ENCODE assay signal across 24 cellular contexts in the genomic region with DNA sequence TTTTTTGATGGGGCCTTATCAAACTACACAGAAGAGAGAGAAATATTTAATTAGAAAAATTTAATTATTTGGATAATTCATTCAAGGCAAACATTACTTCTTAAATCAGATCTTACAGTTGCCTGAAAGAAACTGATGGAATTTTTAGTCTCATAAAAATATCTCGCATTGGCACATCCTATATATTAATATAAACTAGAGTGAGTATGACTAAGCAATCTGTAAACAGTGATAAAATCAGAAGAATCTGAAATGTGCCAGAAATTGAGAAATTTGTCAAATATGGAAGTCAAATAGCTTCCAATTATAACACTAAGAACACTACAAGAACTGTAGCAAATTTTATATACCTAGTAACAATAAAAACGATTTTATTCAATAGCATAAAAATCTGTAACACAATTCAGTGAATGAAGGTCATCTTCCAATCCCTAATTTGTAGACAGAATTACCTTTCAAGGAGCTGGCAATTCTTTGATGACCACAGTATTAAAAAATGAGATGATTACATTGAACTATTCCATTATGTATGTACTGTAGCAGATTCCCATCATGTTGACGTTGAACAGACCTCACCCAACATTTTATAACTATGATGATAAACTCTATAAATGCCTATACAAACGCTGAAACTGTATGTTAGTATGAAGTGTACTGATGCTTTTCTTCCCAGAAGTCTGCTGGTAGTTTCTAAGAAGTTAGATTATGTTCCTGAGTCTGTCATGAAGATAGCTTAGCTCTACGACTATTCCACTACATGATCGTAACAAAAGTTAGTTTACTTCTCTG.
"Had no signal": no experiment of that assay in that cellular context is flagged by ENCODE, and none has a peak within 500 bp of the region (broad histone marks: within the 10 kb centered on the region; RNA-seq: fewer than 3 reads in every experiment).

No MANE protein-coding gene starts in this region.

- H3K9ac ChIP-seq: KMS-11 had no signal

- H3K36me3 ChIP-seq: SJCRH30 had no signal

- ATAC-seq: HepG2, Panc1, Right ventricle myocardium inferior, T-cell had no signal

- H3K27ac ChIP-seq: KMS-11, RWPE1, SJCRH30 had no signal

- H3K27me3 ChIP-seq: SJCRH30 had no signal

- FAIRE-seq: HepG2 had no signal

- H3K4me1 ChIP-seq: SJCRH30 had no signal

- H3K4me3 ChIP-seq: SJCRH30 had no signal

- H3K4me2 ChIP-seq: KMS-11 had no signal

- DNase-seq: IMR-90, Kasumi-1, NCI-H1092, NCI-H1105 treated with DMSO at 0.1 percent for 48 hours, NCI-H1417 treated with DMSO at 0.1 percent for 48 hours, NCI-H146, NCI-H1694 treated with DMSO at 0.1 percent for 48 hours, NCI-H1930, NCI-H2081, NCI-H2107, NCI-H2227 treated with DMSO at 0.1 percent for 48 hours, NCI-H510A, NCI-H524 treated with DMSO at 0.1 percent for 48 hours, NCI-H69, NCI-H774, SHP77 treated with DMSO at 0.1 percent for 48 hours, SJCRH30, SW 1271, T-cell had no signal
